Comparison of ENCODE assay signal across 15 cellular contexts in the genomic region with DNA sequence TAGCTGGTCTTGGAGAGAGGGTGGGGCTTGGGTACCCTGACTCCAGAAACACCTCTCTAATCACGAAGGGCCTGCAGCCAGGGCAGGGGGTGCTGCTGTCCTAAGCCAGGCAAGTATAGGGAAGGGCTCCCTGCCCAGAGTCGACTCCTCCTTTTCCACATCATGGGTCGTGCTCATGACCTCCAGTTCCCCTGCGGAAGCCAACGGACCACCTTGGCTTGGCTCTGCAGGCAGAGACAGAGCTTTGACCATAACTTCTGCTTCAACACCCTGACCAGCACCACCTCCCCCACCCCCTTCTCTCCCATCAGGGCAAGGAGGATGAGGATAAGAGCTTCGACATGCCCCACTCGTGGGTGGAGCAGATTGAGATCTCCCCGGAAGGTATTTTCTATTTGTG. TPM values are rescaled to one million over a fixed set of nuclear protein-coding genes. Genes with fewer than 3 reads are reported as not detected.
A peak's percentile ranks its signal among the peaks of the same experiment; 100 is the strongest.
DNase-seq lines count a peak whose midpoint lies in the region; ATAC-seq and TF ChIP-seq lines count a peak whose summit lies in the region.
"Had no signal": no experiment of that assay in that cellular context is flagged by ENCODE, and none has a peak within 500 bp of the region (broad histone marks: within the 10 kb centered on the region; RNA-seq: fewer than 3 reads in every experiment).

No MANE protein-coding gene starts in this region.

- H3K27me3 Mint-ChIP-seq in H9 (ENCODE audit: low read depth) (no peaks in the 10 kb centered on the region; the same call in 1 of the 2 replicates), nephron progenitor cell (ENCODE audit: low read depth, poor library complexity) (peaks cover 16% of the 10 kb centered on the region)

- no peak overlapping the region for H3K4ac ChIP-seq in H9 (ENCODE audit: low read depth, low read length)

- no peak overlapping the region for H2BK5ac ChIP-seq in H9 (ENCODE audit: insufficient read length, low read length)

- H3K36me3 ChIP-seq in BLaER1 (no peaks in the 10 kb centered on the region), spleen (no peaks in the 10 kb centered on the region)

- H3T11ph ChIP-seq in H9 (ENCODE audit: low read length) = no peak overlapping the region

- no peak overlapping the region for H2BK15ac ChIP-seq in H9 (ENCODE audit: low read depth, low read length)

- H3K18ac ChIP-seq in H9 (ENCODE audit: insufficient read length, low read depth, low read length) = no peak overlapping the region

- H3K9ac ChIP-seq in BLaER1 (no peak overlapping the region), H9 (ENCODE audit: extremely low read depth, insufficient read length, low read length) (no peak overlapping the region)

- H3K4me2 ChIP-seq in BLaER1 (peak overlapping the region; percentile 59), H9 (ENCODE audit: insufficient read depth, insufficient read length, low read length) (no peak overlapping the region)

- H3K9me3 Mint-ChIP-seq in H9 (no peaks in the 10 kb centered on the region), nephron progenitor cell (no peaks in the 10 kb centered on the region)
- H3K9me3 Mint-ChIP-seq: CD8-positive, alpha-beta T cell had no signal

- WGBS in H9 (ENCODE audit: extremely low coverage, insufficient read length, low lambda C conversion rate) = no CpG with 5 or more reads among the region's 8 CpGs
- 75 to 83% (median 80%) methylated on average over 8 of the region's 8 CpGs for WGBS in spleen, 5 donors

- no peaks in the 10 kb centered on the region for H3K36me3 Mint-ChIP-seq in H9 (ENCODE audit: insufficient read depth in 1 of 3, low read depth in 3 of 3)
- no peaks in the 10 kb centered on the region for H3K36me3 Mint-ChIP-seq in nephron progenitor cell (ENCODE audit: low read depth)
- H3K36me3 Mint-ChIP-seq: CD8-positive, alpha-beta T cell had no signal

- TF ChIP-seq CTCF in H9 (conservative IDR thresholded peaks at IDR 0.05) (no peak), nephron progenitor cell (IDR thresholded peaks at IDR 0.05) (no peak), spleen (IDR thresholded peaks at IDR 0.05 in 8 of 11, conservative IDR thresholded peaks at IDR 0.05 in 3 of 11) (no peak)

- H3K4me1 ChIP-seq in BLaER1 = peaks cover 17% of the 10 kb centered on the region
- H3K4me1 ChIP-seq in H9 (ENCODE audit: insufficient read depth, low read length) = no peaks in the 10 kb centered on the region
- peaks cover 0 to 6% (median 0%) of the 10 kb centered on the region in 6 donors for H3K4me1 ChIP-seq in spleen
- H3K4me1 ChIP-seq: Caco-2 had no signal

- H3K9me3 ChIP-seq in BLaER1 (no peaks in the 10 kb centered on the region), H9 (ENCODE audit: control insufficient read depth, low read depth, low read length) (no peaks in the 10 kb centered on the region), spleen (no peaks in the 10 kb centered on the region)
- H3K9me3 ChIP-seq: Caco-2 had no signal

- no peak overlapping the region; the same call in 1 of the 2 replicates for H3K14ac ChIP-seq in H9 (ENCODE audit: insufficient read depth, low read length)

- no peak for ATAC-seq in GM19452 (IDR thresholded peaks at IDR 0.05; ENCODE audit: unreplicated experiment)
- ATAC-seq: CD8-positive, alpha-beta T cell had no signal

- H3K4me1 Mint-ChIP-seq in H9 = no peaks in the 10 kb centered on the region
- peaks cover 34% of the 10 kb centered on the region for H3K4me1 Mint-ChIP-seq in nephron progenitor cell

- H3K4me3 ChIP-seq in BLaER1 = no peak overlapping the region
- no peak overlapping the region for H3K4me3 ChIP-seq in spleen

- H3K23me2 ChIP-seq in H9 (ENCODE audit: insufficient read length, low read depth, low read length, poor library complexity, severe bottlenecking) = no peaks in the 10 kb centered on the region

- no peak overlapping the region for H4K91ac ChIP-seq in H9 (ENCODE audit: insufficient read length, low read depth, low read length)

- no peak overlapping the region for H2AFZ ChIP-seq in H9 (ENCODE audit: low read length)

- no peak overlapping the region for H3K23ac ChIP-seq in H9 (ENCODE audit: insufficient read length, low read depth, low read length)

- H3K79me1 ChIP-seq in H9 (ENCODE audit: insufficient read depth, low read depth, low read length, poor library complexity, severe bottlenecking) = no peaks in the 10 kb centered on the region

- no peak overlapping the region for H3K56ac ChIP-seq in H9 (ENCODE audit: insufficient read length, low read depth, low read length)

- H3K4me3 Mint-ChIP-seq in H9 = no peak overlapping the region
- H3K4me3 Mint-ChIP-seq in nephron progenitor cell = peak overlapping the region; percentile 34
- H3K4me3 Mint-ChIP-seq: CD8-positive, alpha-beta T cell had no signal

- no peak overlapping the region for H2BK120ac ChIP-seq in H9 (ENCODE audit: low read depth, low read length, poor library complexity, severe bottlenecking)

- intact Hi-C loops in spleen (cut with DNase I; ENCODE audit: low total_unique reads) = no loop called here

- DNase-seq in H9 = no peak
- no peak for DNase-seq in nephron progenitor cell
- peak; percentile 33 for DNase-seq in spleen
- DNase-seq in NCI-H1105 treated with DMSO at 0.1 percent for 48 hours (lab: John Stamatoyannopoulos, UW) = no peak
- DNase-seq in CD1c-positive myeloid dendritic cell (ENCODE audit: extremely low spot score) = no peak
- DNase-seq: 8988T; AML-193; CD8-positive, alpha-beta T cell; Karpas-422 had no signal

- H2BK12ac ChIP-seq in H9 (ENCODE audit: insufficient read length, low read depth, low read length) = no peak overlapping the region

- no peaks in the 10 kb centered on the region for H3K27me3 ChIP-seq in BLaER1
- no peaks in the 10 kb centered on the region for H3K27me3 ChIP-seq in H9 (ENCODE audit: insufficient read depth, low read length)
- no peaks in the 10 kb centered on the region for H3K27me3 ChIP-seq in spleen (replicated peaks in 1 of 7)

- H4K20me1 ChIP-seq in BLaER1 = no peaks in the 10 kb centered on the region
- H4K20me1 ChIP-seq in H9 (ENCODE audit: control insufficient read depth, insufficient read depth, insufficient read length) = no peaks in the 10 kb centered on the region

- H4K5ac ChIP-seq in H9 (ENCODE audit: insufficient read length, low read depth, low read length) = no peak overlapping the region

- no peaks in the 10 kb centered on the region for H3K79me2 ChIP-seq in H9 (ENCODE audit: insufficient read depth, low read length)

- H2BK20ac ChIP-seq in H9 (ENCODE audit: low read depth, low read length, poor library complexity, severe bottlenecking) = no peak overlapping the region

- H3K27ac Mint-ChIP-seq in H9 (peak overlapping the region in 2 of 3 experiments; percentile 18 to 74; a peak in 2 of 7 replicates), nephron progenitor cell (peak overlapping the region; percentile 25)
- H3K27ac Mint-ChIP-seq: CD8-positive, alpha-beta T cell had no signal

- H2AK5ac ChIP-seq in H9 (ENCODE audit: insufficient read length, low read length) = no peak overlapping the region

- H4K8ac ChIP-seq in H9 (replicated peaks; ENCODE audit: insufficient read length, low read depth, low read length) = no peak overlapping the region

- TF ChIP-seq POLR2A in spleen (IDR thresholded peaks at IDR 0.05) = no peak

- 0 out of 2 replicates have a peak overlapping the region, but pooled peaks have one; percentile 18 for H3K27ac ChIP-seq in BLaER1
- H3K27ac ChIP-seq in H9 (ENCODE audit: insufficient read length, low read depth, low read length) = no peak overlapping the region
- no peak overlapping the region for H3K27ac ChIP-seq in spleen
- H3K27ac ChIP-seq: C4-2B, HL-60 had no signal

RNA-seq across cellular contexts. Expression of a gene that starts 14.2 kb away (rescaled TPM):
- total RNA-seq in H9 (2021) = 25.7 and 29.9 TPM in 2 replicates
- 10 to 100 TPM; 15.7 to 23.1 (median 18.2) TPM for total RNA-seq in spleen
- polyA plus RNA-seq in spleen = 10 to 100 TPM; 10.6 to 14.5 (median 11.2) TPM

RNA-seq across cellular contexts. Expression of a gene that starts 26.8 kb away (rescaled TPM):
- 0.72 TPM in 1 of 2 replicates, not detected in the other for total RNA-seq in H9 (2021)
- total RNA-seq in spleen = 1 to 10 TPM in 1 of 7 donors, under 1 TPM in 2, not detected in 4; 0.20 to 2.1 (median 0.60) TPM
- under 1 TPM; 0.03 to 0.11 (median 0.06) TPM for polyA plus RNA-seq in spleen
- total RNA-seq: CD8-positive, alpha-beta T cell had no signal

RNA-seq across cellular contexts. Expression of a gene that starts 53.2 kb away (rescaled TPM):
- 0.46 and 0.64 TPM in 2 replicates for total RNA-seq in H9 (2021)
- total RNA-seq in spleen = 100 to 1,000 TPM in 2 of 7 donors, 10 to 100 TPM in 5; 16.6 to 116 (median 34.2) TPM
- polyA plus RNA-seq in spleen = 10 to 100 TPM in 1 of 3 donors, 1 to 10 TPM in 2; 2.5 to 15.3 (median 8.5) TPM
- total RNA-seq: H4 had no signal

Comparison
In these comparisons a context has a peak if more than half of its experiments do, and no peak if none do; other contexts are left out.
1. RNA of a gene that starts 53.2 kb away (total RNA-seq): 16.6 to 116 TPM in spleen; 0.46 to 0.64 TPM in H9; every median in the first group is over 10 times any median in the second.